In the genomic region with DNA sequence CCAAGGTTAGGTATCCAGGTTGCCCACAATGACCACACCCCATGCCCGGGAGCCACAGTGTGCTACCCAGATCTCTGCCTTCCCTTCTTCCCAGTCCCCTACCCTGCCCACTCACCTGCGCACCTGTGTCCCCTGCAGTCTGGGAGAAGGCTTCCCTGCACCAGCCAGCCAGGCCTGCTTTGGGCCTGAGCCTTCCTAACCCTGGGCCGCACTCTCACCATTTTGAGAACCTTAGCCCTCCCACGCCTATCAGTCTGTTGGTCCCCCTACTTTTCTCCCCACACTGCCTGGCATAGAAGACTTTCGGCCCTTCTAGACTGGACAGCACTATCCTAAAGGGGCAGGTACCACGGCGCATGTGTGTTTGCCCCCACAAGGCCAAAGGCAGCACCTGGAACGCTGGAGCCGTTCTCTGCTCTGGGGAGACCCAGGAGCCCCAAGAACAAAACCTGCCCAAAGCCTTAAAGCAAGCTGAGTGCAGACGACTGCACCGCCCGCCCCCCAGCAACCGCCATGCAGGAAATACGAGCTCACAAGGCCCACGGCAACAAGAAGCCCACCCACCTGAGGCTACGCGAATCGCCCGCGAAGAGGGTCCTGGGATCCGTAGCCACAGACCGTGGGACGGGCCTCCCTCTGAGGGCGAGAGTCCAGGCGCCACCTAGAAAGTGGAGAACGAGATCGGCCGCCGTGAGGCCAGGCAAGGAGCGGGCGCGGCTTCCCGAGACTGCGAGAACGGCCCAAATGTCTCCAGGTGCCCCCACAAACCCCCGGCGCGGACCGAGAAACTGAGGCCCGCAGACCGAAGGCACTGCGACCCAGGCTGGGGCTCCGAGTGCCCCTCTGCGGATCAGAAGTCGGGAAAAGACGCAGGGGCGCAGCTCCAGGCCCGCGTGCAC, we compare ENCODE assay signal across 1 cellular context.
TF ChIP-seq lines count a peak whose summit lies in the region.

No MANE protein-coding gene starts in this region.

TF ChIP-seq in K562, 482 proteins besides CTCF, POLR2A, EP300 and RAD21 (continued from another document and continues in another):
- TF ChIP-seq PATZ1 (CRISPR knock-in tag; IDR thresholded peaks at IDR 0.05; ENCODE audit: borderline replicate concordance) (no peak), NBN (IDR thresholded peaks at IDR 0.05; ENCODE audit: low read depth) (no peak), HNRNPUL1 (IDR thresholded peaks at IDR 0.05; ENCODE audit: low read length) (no peak), CEBPZ (IDR thresholded peaks at IDR 0.05; ENCODE audit: borderline replicate concordance, low read depth, low read length) (0 out of 2 replicates have a peak, but pooled peaks have one; percentile 2), HNRNPL (IDR thresholded peaks at IDR 0.05; ENCODE audit: low read depth, low read length) (no peak), IFI16 (CRISPR knock-in tag; IDR thresholded peaks at IDR 0.05) (0 out of 2 replicates have a peak, but pooled peaks have one; percentile 19), KLF1 (tag; IDR thresholded peaks at IDR 0.05) (peak; percentile 11; the same call in 1 of the 2 replicates), ZNF121 (CRISPR knock-in tag; conservative IDR thresholded peaks at IDR 0.05) (no peak), ZBTB17 (CRISPR knock-in tag; IDR thresholded peaks at IDR 0.05) (no peak), GABPB2 (CRISPR knock-in tag; conservative IDR thresholded peaks at IDR 0.05) (no peak), SIN3B (IDR thresholded peaks at IDR 0.05; ENCODE audit: low read depth) (no peak), XRCC5 (IDR thresholded peaks at IDR 0.05; ENCODE audit: low read depth, low read length) (no peak), MAFF (IDR thresholded peaks at IDR 0.05; ENCODE audit: low read length) (no peak), ELF4 (CRISPR knock-in tag; IDR thresholded peaks at IDR 0.05) (peak; percentile 73), THRAP3 (IDR thresholded peaks at IDR 0.05; ENCODE audit: borderline replicate concordance) (no peak), MNT (conservative IDR thresholded peaks at IDR 0.05) (no peak), STAT5B (CRISPR knock-in tag; IDR thresholded peaks at IDR 0.05) (no peak), POLR2AphosphoS2 (IDR thresholded peaks at IDR 0.05; ENCODE audit: low read length) (no peak), TARDBP (IDR thresholded peaks at IDR 0.05) (no peak), E2F3 (CRISPR knock-in tag; IDR thresholded peaks at IDR 0.05) (peak; percentile 6; the same call in 1 of the 2 replicates), KHSRP (IDR thresholded peaks at IDR 0.05) (no peak), ZNF707 (CRISPR knock-in tag; conservative IDR thresholded peaks at IDR 0.05) (peak; percentile 61; the same call in 1 of the 2 replicates), SP1 (CRISPR knock-in tag; IDR thresholded peaks at IDR 0.05) (no peak), ELK1 (CRISPR knock-in tag; IDR thresholded peaks at IDR 0.05) (no peak), ZNF282 (CRISPR knock-in tag; IDR thresholded peaks at IDR 0.05) (no peak), ZNF511 (CRISPR knock-in tag; IDR thresholded peaks at IDR 0.05) (no peak), BHLHE40 (IDR thresholded peaks at IDR 0.05; ENCODE audit: low read length) (peak; percentile 5; the same call in 1 of the 2 replicates), ZBTB8A (IDR thresholded peaks at IDR 0.05; ENCODE audit: partially characterized antibody) (no peak), CSDE1 (IDR thresholded peaks at IDR 0.05) (no peak), ZNF140 (CRISPR knock-in tag; IDR thresholded peaks at IDR 0.05) (no peak), KAT8 (IDR thresholded peaks at IDR 0.05; ENCODE audit: low read depth) (no peak), JUN (IDR thresholded peaks at IDR 0.05; ENCODE audit: borderline replicate concordance, low read depth, low read length) (no peak), JUN (CRISPR knock-in tag; IDR thresholded peaks at IDR 0.05; ENCODE audit: borderline replicate concordance) (no peak)
- TF ChIP-seq, protein P1, sequence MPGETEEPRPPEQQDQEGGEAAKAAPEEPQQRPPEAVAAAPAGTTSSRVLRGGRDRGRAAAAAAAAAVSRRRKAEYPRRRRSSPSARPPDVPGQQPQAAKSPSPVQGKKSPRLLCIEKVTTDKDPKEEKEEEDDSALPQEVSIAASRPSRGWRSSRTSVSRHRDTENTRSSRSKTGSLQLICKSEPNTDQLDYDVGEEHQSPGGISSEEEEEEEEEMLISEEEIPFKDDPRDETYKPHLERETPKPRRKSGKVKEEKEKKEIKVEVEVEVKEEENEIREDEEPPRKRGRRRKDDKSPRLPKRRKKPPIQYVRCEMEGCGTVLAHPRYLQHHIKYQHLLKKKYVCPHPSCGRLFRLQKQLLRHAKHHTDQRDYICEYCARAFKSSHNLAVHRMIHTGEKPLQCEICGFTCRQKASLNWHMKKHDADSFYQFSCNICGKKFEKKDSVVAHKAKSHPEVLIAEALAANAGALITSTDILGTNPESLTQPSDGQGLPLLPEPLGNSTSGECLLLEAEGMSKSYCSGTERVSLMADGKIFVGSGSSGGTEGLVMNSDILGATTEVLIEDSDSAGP (CRISPR knock-in tag; IDR thresholded peaks at IDR 0.05) = no peak
- TF ChIP-seq, protein P2, sequence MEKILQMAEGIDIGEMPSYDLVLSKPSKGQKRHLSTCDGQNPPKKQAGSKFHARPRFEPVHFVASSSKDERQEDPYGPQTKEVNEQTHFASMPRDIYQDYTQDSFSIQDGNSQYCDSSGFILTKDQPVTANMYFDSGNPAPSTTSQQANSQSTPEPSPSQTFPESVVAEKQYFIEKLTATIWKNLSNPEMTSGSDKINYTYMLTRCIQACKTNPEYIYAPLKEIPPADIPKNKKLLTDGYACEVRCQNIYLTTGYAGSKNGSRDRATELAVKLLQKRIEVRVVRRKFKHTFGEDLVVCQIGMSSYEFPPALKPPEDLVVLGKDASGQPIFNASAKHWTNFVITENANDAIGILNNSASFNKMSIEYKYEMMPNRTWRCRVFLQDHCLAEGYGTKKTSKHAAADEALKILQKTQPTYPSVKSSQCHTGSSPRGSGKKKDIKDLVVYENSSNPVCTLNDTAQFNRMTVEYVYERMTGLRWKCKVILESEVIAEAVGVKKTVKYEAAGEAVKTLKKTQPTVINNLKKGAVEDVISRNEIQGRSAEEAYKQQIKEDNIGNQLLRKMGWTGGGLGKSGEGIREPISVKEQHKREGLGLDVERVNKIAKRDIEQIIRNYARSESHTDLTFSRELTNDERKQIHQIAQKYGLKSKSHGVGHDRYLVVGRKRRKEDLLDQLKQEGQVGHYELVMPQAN (IDR thresholded peaks at IDR 0.05; ENCODE audit: borderline replicate concordance) = no peak
- TF ChIP-seq, protein P3, sequence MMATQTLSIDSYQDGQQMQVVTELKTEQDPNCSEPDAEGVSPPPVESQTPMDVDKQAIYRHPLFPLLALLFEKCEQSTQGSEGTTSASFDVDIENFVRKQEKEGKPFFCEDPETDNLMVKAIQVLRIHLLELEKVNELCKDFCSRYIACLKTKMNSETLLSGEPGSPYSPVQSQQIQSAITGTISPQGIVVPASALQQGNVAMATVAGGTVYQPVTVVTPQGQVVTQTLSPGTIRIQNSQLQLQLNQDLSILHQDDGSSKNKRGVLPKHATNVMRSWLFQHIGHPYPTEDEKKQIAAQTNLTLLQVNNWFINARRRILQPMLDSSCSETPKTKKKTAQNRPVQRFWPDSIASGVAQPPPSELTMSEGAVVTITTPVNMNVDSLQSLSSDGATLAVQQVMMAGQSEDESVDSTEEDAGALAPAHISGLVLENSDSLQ (IDR thresholded peaks at IDR 0.05) = no peak
- TF ChIP-seq, protein P4, sequence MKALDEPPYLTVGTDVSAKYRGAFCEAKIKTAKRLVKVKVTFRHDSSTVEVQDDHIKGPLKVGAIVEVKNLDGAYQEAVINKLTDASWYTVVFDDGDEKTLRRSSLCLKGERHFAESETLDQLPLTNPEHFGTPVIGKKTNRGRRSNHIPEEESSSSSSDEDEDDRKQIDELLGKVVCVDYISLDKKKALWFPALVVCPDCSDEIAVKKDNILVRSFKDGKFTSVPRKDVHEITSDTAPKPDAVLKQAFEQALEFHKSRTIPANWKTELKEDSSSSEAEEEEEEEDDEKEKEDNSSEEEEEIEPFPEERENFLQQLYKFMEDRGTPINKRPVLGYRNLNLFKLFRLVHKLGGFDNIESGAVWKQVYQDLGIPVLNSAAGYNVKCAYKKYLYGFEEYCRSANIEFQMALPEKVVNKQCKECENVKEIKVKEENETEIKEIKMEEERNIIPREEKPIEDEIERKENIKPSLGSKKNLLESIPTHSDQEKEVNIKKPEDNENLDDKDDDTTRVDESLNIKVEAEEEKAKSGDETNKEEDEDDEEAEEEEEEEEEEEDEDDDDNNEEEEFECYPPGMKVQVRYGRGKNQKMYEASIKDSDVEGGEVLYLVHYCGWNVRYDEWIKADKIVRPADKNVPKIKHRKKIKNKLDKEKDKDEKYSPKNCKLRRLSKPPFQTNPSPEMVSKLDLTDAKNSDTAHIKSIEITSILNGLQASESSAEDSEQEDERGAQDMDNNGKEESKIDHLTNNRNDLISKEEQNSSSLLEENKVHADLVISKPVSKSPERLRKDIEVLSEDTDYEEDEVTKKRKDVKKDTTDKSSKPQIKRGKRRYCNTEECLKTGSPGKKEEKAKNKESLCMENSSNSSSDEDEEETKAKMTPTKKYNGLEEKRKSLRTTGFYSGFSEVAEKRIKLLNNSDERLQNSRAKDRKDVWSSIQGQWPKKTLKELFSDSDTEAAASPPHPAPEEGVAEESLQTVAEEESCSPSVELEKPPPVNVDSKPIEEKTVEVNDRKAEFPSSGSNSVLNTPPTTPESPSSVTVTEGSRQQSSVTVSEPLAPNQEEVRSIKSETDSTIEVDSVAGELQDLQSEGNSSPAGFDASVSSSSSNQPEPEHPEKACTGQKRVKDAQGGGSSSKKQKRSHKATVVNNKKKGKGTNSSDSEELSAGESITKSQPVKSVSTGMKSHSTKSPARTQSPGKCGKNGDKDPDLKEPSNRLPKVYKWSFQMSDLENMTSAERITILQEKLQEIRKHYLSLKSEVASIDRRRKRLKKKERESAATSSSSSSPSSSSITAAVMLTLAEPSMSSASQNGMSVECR (CRISPR knock-in tag; IDR thresholded peaks at IDR 0.05) = no peak
- TF ChIP-seq, protein P5, sequence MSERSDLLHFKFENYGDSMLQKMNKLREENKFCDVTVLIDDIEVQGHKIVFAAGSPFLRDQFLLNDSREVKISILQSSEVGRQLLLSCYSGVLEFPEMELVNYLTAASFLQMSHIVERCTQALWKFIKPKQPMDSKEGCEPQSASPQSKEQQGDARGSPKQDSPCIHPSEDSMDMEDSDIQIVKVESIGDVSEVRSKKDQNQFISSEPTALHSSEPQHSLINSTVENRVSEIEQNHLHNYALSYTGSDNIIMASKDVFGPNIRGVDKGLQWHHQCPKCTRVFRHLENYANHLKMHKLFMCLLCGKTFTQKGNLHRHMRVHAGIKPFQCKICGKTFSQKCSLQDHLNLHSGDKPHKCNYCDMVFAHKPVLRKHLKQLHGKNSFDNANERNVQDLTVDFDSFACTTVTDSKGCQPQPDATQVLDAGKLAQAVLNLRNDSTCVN (CRISPR knock-in tag; IDR thresholded peaks at IDR 0.05) = peak; percentile 86
